ENCODE assay signal across 11 cellular contexts in genomic region chr1:15089244-15089992, GRCh38.
DNase-seq lines count a peak whose midpoint lies in the region; ATAC-seq and TF ChIP-seq lines count a peak whose summit lies in the region.
"Had no signal": no experiment of that assay in that cellular context is flagged by ENCODE, and none has a peak within 500 bp of the region (broad histone marks: within the 10 kb centered on the region; RNA-seq: fewer than 3 reads in every experiment).

No MANE protein-coding gene starts in this region.

- H3K9me3 Mint-ChIP-seq in mesothelial cell of epicardium, result no peaks in the 10 kb centered on the region
- H3K9me3 Mint-ChIP-seq in activated T-helper 17 cell treated with anti-CD3 and anti-CD28 coated beads, Interleukin-2, amount 50 U/mL, for 72 hours, result no peaks in the 10 kb centered on the region

- H3K4me3 ChIP-seq in body of pancreas, result no peak overlapping the region
- no peak overlapping the region for H3K4me3 ChIP-seq in urinary bladder (ENCODE audit: low read depth, low read length)
- H3K4me3 ChIP-seq: K562 had no signal

- H3K27ac ChIP-seq in body of pancreas (peak overlapping the region; percentile 32 to 84 (median 67)), urinary bladder (ENCODE audit: low read depth) (peak overlapping the region; percentile 39)

- no peak for TF ChIP-seq CTCF in body of pancreas (IDR thresholded peaks at IDR 0.05)
- TF ChIP-seq CTCF in mesothelial cell of epicardium (IDR thresholded peaks at IDR 0.05; ENCODE audit: unreplicated experiment), result no peak

- WGBS in body of pancreas, 2 donors, result 27 to 31% methylated on average over 4 of the region's 4 CpGs
- WGBS in urinary bladder, result 74% methylated on average over 4 of the region's 4 CpGs

- H3K36me3 ChIP-seq in body of pancreas (replicated peaks in 1 of 2; ENCODE audit: insufficient read depth in 1 of 2, low read depth in 2 of 2) (no peaks in the 10 kb centered on the region), urinary bladder (ENCODE audit: insufficient read depth) (no peaks in the 10 kb centered on the region)

- H3K36me3 Mint-ChIP-seq in mesothelial cell of epicardium, result no peaks in the 10 kb centered on the region
- no peaks in the 10 kb centered on the region for H3K36me3 Mint-ChIP-seq in activated T-helper 17 cell treated with anti-CD3 and anti-CD28 coated beads, Interleukin-2, amount 50 U/mL, for 72 hours (ENCODE audit: low read depth)

- intact Hi-C loops in Right ventricle myocardium superior (cut with DNase I), result no loop called here
- intact Hi-C loops in cardiac septum (cut with DNase I), result no loop called here
- intact Hi-C loops in body of pancreas (cut with DNase I), result no loop called here

- no peaks in the 10 kb centered on the region for H3K27me3 ChIP-seq in body of pancreas

- H3K4me1 ChIP-seq in body of pancreas (peaks cover 19% of the 10 kb centered on the region), urinary bladder (ENCODE audit: insufficient read depth) (peaks cover 3% of the 10 kb centered on the region)

- peaks cover 85% of the 10 kb centered on the region for H3K4me1 Mint-ChIP-seq in mesothelial cell of epicardium
- H3K4me1 Mint-ChIP-seq in activated T-helper 17 cell treated with anti-CD3 and anti-CD28 coated beads, Interleukin-2, amount 50 U/mL, for 72 hours, result peaks cover 4% of the 10 kb centered on the region
- H3K4me1 Mint-ChIP-seq: T-helper 17 cell had no signal

- H3K27me3 Mint-ChIP-seq in mesothelial cell of epicardium (ENCODE audit: low read depth), result no peaks in the 10 kb centered on the region
- peaks cover 9% of the 10 kb centered on the region for H3K27me3 Mint-ChIP-seq in activated T-helper 17 cell treated with anti-CD3 and anti-CD28 coated beads, Interleukin-2, amount 50 U/mL, for 72 hours

- no peaks in the 10 kb centered on the region for H3K9me3 ChIP-seq in body of pancreas

- TF ChIP-seq POLR2A in body of pancreas (IDR thresholded peaks at IDR 0.05), result no peak

- H3K27ac Mint-ChIP-seq in mesothelial cell of epicardium, result peak overlapping the region; percentile 96
- no peak overlapping the region for H3K27ac Mint-ChIP-seq in activated T-helper 17 cell treated with anti-CD3 and anti-CD28 coated beads, Interleukin-2, amount 50 U/mL, for 72 hours
- H3K27ac Mint-ChIP-seq: T-helper 17 cell had no signal

- ATAC-seq in Right ventricle myocardium superior (ENCODE audit: poor library complexity) (peak; percentile 29), body of pancreas (peak; percentile 41), GM21576 (IDR thresholded peaks at IDR 0.05; ENCODE audit: unreplicated experiment) (no peak)
- no peak for ATAC-seq in activated T-helper 17 cell treated with anti-CD3 and anti-CD28 coated beads, Interleukin-2, amount 50 U/mL, for 72 hours (replicated peaks)
- ATAC-seq: K562, T-helper 17 cell had no signal

- peak overlapping the region; percentile 38 for H3K4me3 Mint-ChIP-seq in mesothelial cell of epicardium
- H3K4me3 Mint-ChIP-seq in activated T-helper 17 cell treated with anti-CD3 and anti-CD28 coated beads, Interleukin-2, amount 50 U/mL, for 72 hours, result no peak overlapping the region
- H3K4me3 Mint-ChIP-seq: T-helper 17 cell had no signal

- DNase-seq in Right ventricle myocardium superior (no peak), cardiac septum (ENCODE audit: low spot score) (no peak), body of pancreas (peak in 2 of 4 donors; percentile 32 to 39), mesothelial cell of epicardium (ENCODE audit: low spot score in 2 of 2, unreplicated experiment in 2 of 2) (no peak)
- no peak for DNase-seq in stimulated activated naive CD4-positive, alpha-beta T cell treated with Interleukin-2 at 50 U/mL for 16 hours (lab: John Stamatoyannopoulos, UW)
- DNase-seq: central memory CD4-positive, alpha-beta T cell; T-helper 17 cell had no signal

Comparison
In these comparisons a context has a peak if more than half of its experiments do, and no peak if none do; other contexts are left out.
1. ATAC-seq: peak in Right ventricle myocardium superior (single experiment) and body of pancreas (single experiment); none in activated T-helper 17 cell treated with anti-CD3 and anti-CD28 coated beads, Interleukin-2, amount 50 U/mL, for 72 hours (single experiment) and GM21576 (single experiment).